Comparison of ENCODE assay signal across 8 cellular contexts in the genomic region with DNA sequence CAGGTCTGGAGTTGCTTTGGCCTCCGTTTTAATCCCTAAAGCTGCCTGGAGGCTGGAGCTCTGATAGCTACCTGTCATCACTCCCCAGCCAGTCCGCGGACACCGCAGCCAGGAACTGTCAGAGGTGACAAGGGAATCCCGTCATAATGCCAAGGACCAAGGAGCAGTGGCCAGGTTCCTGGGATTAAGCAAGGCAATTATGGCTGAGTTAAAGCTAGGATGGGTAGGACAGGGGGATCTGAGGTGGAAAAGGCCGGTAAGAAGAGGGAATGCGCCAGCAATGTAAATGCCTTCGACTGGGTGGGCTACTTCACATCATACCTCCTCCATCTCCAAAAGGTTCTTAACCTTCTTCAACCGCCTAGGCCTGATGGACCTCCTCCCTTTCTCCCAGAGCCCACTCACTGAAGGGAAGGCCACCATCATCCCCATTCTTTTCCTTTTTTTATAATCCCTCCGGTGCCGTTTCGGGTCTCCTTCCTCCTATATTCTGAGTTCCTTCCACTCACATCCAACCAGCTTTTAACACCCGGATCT. TPM values are rescaled to one million over a fixed set of nuclear protein-coding genes. Genes with fewer than 3 reads are reported as not detected.
DNase-seq lines count a peak whose midpoint lies in the region; ATAC-seq and TF ChIP-seq lines count a peak whose summit lies in the region.

No MANE protein-coding gene starts in this region.

- peak overlapping the region; percentile 89 for H3K4me2 ChIP-seq in PC-3 (ENCODE audit: low read length)

- CTCF ChIA-PET in PC-3 (lab: Charles Lee) = interaction anchor here (0.6 to 0.9 kb wide), 6 partner anchors 14 to 945 kb away, joined by 3 to 8 read pairs (median 6); a partner anchor contains a TSS

- H3K9me2 ChIP-seq in PC-3 (replicated peaks; ENCODE audit: low read length) = no peaks in the 10 kb centered on the region

- peak overlapping the region; percentile 77 for H3K4me3 ChIP-seq in PC-3 (ENCODE audit: low read length)

- H3K79me2 ChIP-seq in PC-3 (ENCODE audit: low read length) = peaks cover 12% of the 10 kb centered on the region

- peak overlapping the region; percentile 75 for H2AFZ ChIP-seq in PC-3 (ENCODE audit: low read length)

- no peaks in the 10 kb centered on the region for H4K20me1 ChIP-seq in PC-3 (ENCODE audit: low read length)

- H3K36me3 Mint-ChIP-seq in central memory CD8-positive, alpha-beta T cell (ENCODE audit: insufficient read depth) = peaks cover 18% of the 10 kb centered on the region

- intact Hi-C loops in PC-3 (cut with micrococcal nuclease) = loop anchor here (1.0 to 10.0 kb wide), 4 partner anchors 14 to 536 kb away; a partner anchor contains a TSS

- H3K9ac ChIP-seq in PC-3 (ENCODE audit: low read length) = peak overlapping the region; percentile 67

- peak overlapping the region; percentile 93 for H3K27ac Mint-ChIP-seq in central memory CD8-positive, alpha-beta T cell (ENCODE audit: low read depth)

- H3K27me3 Mint-ChIP-seq in central memory CD8-positive, alpha-beta T cell = peaks cover 2% of the 10 kb centered on the region

- no peaks in the 10 kb centered on the region for H3K9me3 ChIP-seq in PC-3 (ENCODE audit: low read length)

- H3K36me3 ChIP-seq in PC-3 (ENCODE audit: low read depth, low read length) = no peaks in the 10 kb centered on the region

- H3K4me1 Mint-ChIP-seq in central memory CD8-positive, alpha-beta T cell = peaks cover 34% of the 10 kb centered on the region

- no peaks in the 10 kb centered on the region for H3K27me3 ChIP-seq in PC-3 (ENCODE audit: low read length)

- BruUV-seq in PC-3 (replicated peaks; lab: Mats Ljungman, UMichigan) = TSS peak; percentile 87

- H3K4me1 ChIP-seq in PC-3 (ENCODE audit: insufficient read depth, low read length) = peaks cover 14% of the 10 kb centered on the region

- H3K9me3 Mint-ChIP-seq in central memory CD8-positive, alpha-beta T cell = no peaks in the 10 kb centered on the region

- POLR2A ChIA-PET in PC-3 (lab: Charles Lee; ENCODE audit: unreplicated experiment) = interaction anchor here (0.6 to 2.0 kb wide), 3 partner anchors 15 to 55 kb away, joined by 3 to 13 read pairs (median 4); a partner anchor contains a TSS

- peak overlapping the region; percentile 97 for H3K4me3 Mint-ChIP-seq in central memory CD8-positive, alpha-beta T cell

- H3F3A ChIP-seq in PC-3 (ENCODE audit: low read length, unreplicated experiment) = peaks cover 4% of the 10 kb centered on the region

- TF ChIP-seq CTCF in PC-3 (conservative IDR thresholded peaks at IDR 0.05; ENCODE audit: low read depth, low read length) = no peak

- DNase-seq in NCI-H1417 (lab: John Stamatoyannopoulos, UW) (peak; percentile 40 to 77 (median 67)), NCI-H1417 treated with DMSO at 0.1 percent for 48 hours (lab: John Stamatoyannopoulos, UW) (no peak), PC-3 (peak; percentile 29), left kidney (ENCODE audit: low read depth, low spot score) (peak; percentile 55), activated gamma-delta T cell (lab: John Stamatoyannopoulos, UW) (no peak)
- DNase-seq in central memory CD8-positive, alpha-beta T cell (ENCODE audit: low spot score in 2 of 2) = no peak
- DNase-seq in stimulated activated naive CD8-positive, alpha-beta T cell treated with anti-CD3 and anti-CD28 coated beads, Interleukin-15, Interleukin-2, amounts not matched to agents 100 U/mL and 50 U/mL, for 24 hours = peak; percentile 27

- ATAC-seq in PC-3 (no peak), GM21529 (IDR thresholded peaks at IDR 0.05; ENCODE audit: unreplicated experiment) (no peak)
- no peak for ATAC-seq in central memory CD8-positive, alpha-beta T cell (replicated peaks; ENCODE audit: extremely low read depth, poor library complexity, severe bottlenecking)
- ATAC-seq in stimulated activated naive CD8-positive, alpha-beta T cell treated with anti-CD3 and anti-CD28 coated beads, Interleukin-15, Interleukin-2, amounts not matched to agents 100 U/mL and 50 U/mL, for 24 hours = no peak

- 0 out of 2 replicates have a peak overlapping the region, but pooled peaks have one; percentile 16 for H3K27ac ChIP-seq in PC-3 (ENCODE audit: low read length)

RNA-seq across cellular contexts. Expression of a gene that starts 1.9 kb away (rescaled TPM):
- total RNA-seq in PC-3 (2014; rRNA removed) = 3.2 and 5.0 TPM in 2 replicates

RNA-seq across cellular contexts. Expression of a gene that starts 5.9 kb away (rescaled TPM):
- 32.4 and 33.5 TPM in 2 replicates for total RNA-seq in PC-3 (2014; rRNA removed)

RNA-seq across cellular contexts. Expression of a gene that starts 14.8 kb away (rescaled TPM):
- 4.1 and 7.7 TPM in 2 replicates for total RNA-seq in PC-3 (2014; rRNA removed)

RNA-seq across cellular contexts. Expression of a gene that starts 20.5 kb away (rescaled TPM):
- 89.1 and 116 TPM in 2 replicates for total RNA-seq in PC-3 (2014; rRNA removed)

RNA-seq across cellular contexts. Expression of a gene that starts 51.9 kb away (rescaled TPM):
- 12.0 and 13.2 TPM in 2 replicates for total RNA-seq in PC-3 (2014; rRNA removed)

Comparison
In these comparisons a context has a peak if more than half of its experiments do, and no peak if none do; other contexts are left out.
1. DNase-seq: peak in NCI-H1417 (3 of 3), PC-3 (single experiment), left kidney (single experiment) and stimulated activated naive CD8-positive, alpha-beta T cell treated with anti-CD3 and anti-CD28 coated beads, Interleukin-15, Interleukin-2, amounts not matched to agents 100 U/mL and 50 U/mL, for 24 hours (single experiment); none in NCI-H1417 treated with DMSO at 0.1 percent for 48 hours (single experiment), central memory CD8-positive, alpha-beta T cell (0 of 2) and activated gamma-delta T cell (single experiment).